1 cellular context compared by ENCODE assay signal in genomic region chr3:183877217-183877616, GRCh38. TPM values are rescaled to one million over a fixed set of nuclear protein-coding genes. Genes with fewer than 3 reads are reported as not detected.
"Had no signal": no experiment of that assay in that cellular context is flagged by ENCODE, and none has a peak within 500 bp of the region (broad histone marks: within the 10 kb centered on the region; RNA-seq: fewer than 3 reads in every experiment).

No MANE protein-coding gene starts in this region.

RNA-seq across cellular contexts. Expression of gene MAP6D1, which starts 51.8 kb away (rescaled TPM):
- polyA plus RNA-seq: immature natural killer cell had no signal
